24 cellular contexts compared by ENCODE assay signal in the genomic region with DNA sequence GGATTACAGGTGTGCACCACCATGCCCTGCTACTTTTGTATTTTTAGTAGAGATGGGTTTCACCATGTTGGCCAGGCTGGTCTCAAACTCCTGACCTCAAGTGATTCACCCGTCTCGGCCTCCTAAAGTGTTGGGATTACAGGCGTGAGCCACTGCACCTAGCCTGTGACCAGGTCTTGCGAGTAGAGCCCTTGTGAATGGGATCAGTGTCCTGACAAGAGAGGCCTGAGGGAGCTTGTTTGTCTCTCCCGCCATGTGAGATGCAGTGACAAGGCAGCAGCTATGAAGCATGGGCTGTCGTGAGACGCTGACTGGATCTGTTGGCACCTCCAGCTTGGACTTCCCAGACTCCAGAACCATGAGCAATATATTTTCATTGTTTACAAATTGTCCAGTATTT.
"Had no signal": no experiment of that assay in that cellular context is flagged by ENCODE, and none has a peak within 500 bp of the region (broad histone marks: within the 10 kb centered on the region; RNA-seq: fewer than 3 reads in every experiment).

No MANE protein-coding gene starts in this region.

- H3K27ac Mint-ChIP-seq: activated naive CD8-positive, alpha-beta T cell treated with anti-CD3 and anti-CD28 coated beads, Interleukin-2, amount 50 U/mL, for 24 hours; activated T-helper 1 cell treated with anti-CD3 and anti-CD28 coated beads, Interleukin-12 subunit alpha, Interleukin-12 subunit beta, Interleukin-2, Interleukin-4 antibody, amounts not matched to agents 30 ng/mL and 10 ng/mL and 1 ng/mL, durations not matched to agents 14 hours and 24 hours and 36 hours; immature natural killer cell; naive thymus-derived CD8-positive, alpha-beta T cell; progenitor cell of endocrine pancreas; stimulated activated naive CD8-positive, alpha-beta T cell treated with anti-CD3 and anti-CD28 coated beads, Interleukin-15, Interleukin-2, amounts not matched to agents 100 ng/mL and 50 ng/mL, for 24 hours; T-helper 2 cell treated with Interferon-gamma antibody and Interleukin-4, amounts not matched to agents 5 μg/mL and 100 μg/mL, for 36 hours had no signal

- H3K9me3 ChIP-seq: body of pancreas, lower lobe of right lung, SK-N-SH, suprapubic skin, transverse colon, uterus had no signal

- H3K9me3 Mint-ChIP-seq: activated naive CD8-positive, alpha-beta T cell treated with anti-CD3 and anti-CD28 coated beads, Interleukin-2, amount 50 U/mL, for 24 hours; activated T-helper 1 cell treated with anti-CD3 and anti-CD28 coated beads, Interleukin-12 subunit alpha, Interleukin-12 subunit beta, Interleukin-2, Interleukin-4 antibody, amounts not matched to agents 30 ng/mL and 10 ng/mL and 1 ng/mL, durations not matched to agents 14 hours and 24 hours and 36 hours; immature natural killer cell; naive thymus-derived CD8-positive, alpha-beta T cell; stimulated activated naive CD8-positive, alpha-beta T cell treated with anti-CD3 and anti-CD28 coated beads, Interleukin-15, Interleukin-2, amounts not matched to agents 100 ng/mL and 50 ng/mL, for 24 hours; T-helper 2 cell treated with Interferon-gamma antibody and Interleukin-4, amounts not matched to agents 5 μg/mL and 100 μg/mL, for 36 hours had no signal

- H3K27ac ChIP-seq: WERI-Rb-1 had no signal

- ATAC-seq: activated naive CD8-positive, alpha-beta T cell treated with anti-CD3 and anti-CD28 coated beads, Interleukin-2, amount 50 U/mL, for 24 hours; body of pancreas; esophagus mucosa; lower lobe of right lung; naive thymus-derived CD8-positive, alpha-beta T cell had no signal

- H3K27me3 ChIP-seq: body of pancreas, suprapubic skin, transverse colon, uterus had no signal

- DNase-seq: activated CD4-positive, alpha-beta T cell treated with anti-CD3 and anti-CD28 coated beads, Interleukin-2, amount 50 U/mL, for 1 hour; activated CD4-positive, CD25-positive, alpha-beta regulatory T cell treated with anti-CD3 and anti-CD28 coated beads, Interleukin-2, amount 50 U/mL, for 72 hours; activated gamma-delta T cell; activated naive CD4-positive, alpha-beta T cell treated with anti-CD3 and anti-CD28 coated beads, Interleukin-2, amount 50 U/mL, for 16 hours; activated naive CD8-positive, alpha-beta T cell treated with anti-CD3 and anti-CD28 coated beads, Interleukin-2, amount 50 U/mL, for 24 hours; body of pancreas; central memory CD4-positive, alpha-beta T cell; effector memory CD4-positive, alpha-beta T cell; foreskin melanocyte; immature natural killer cell; kidney glomerular epithelial cell; lower lobe of right lung; SK-N-SH; stimulated activated CD4-positive, alpha-beta T cell treated with anti-CD3 and anti-CD28 coated beads, Interleukin-4, amount 100 ng/mL, for 24 hours; transverse colon; uterus had no signal

- H3K4me1 Mint-ChIP-seq: immature natural killer cell had no signal

- H3K9ac ChIP-seq: SK-N-SH had no signal

- H3K4me3 Mint-ChIP-seq: activated naive CD8-positive, alpha-beta T cell treated with anti-CD3 and anti-CD28 coated beads, Interleukin-2, amount 50 U/mL, for 24 hours; activated T-helper 1 cell treated with anti-CD3 and anti-CD28 coated beads, Interleukin-12 subunit alpha, Interleukin-12 subunit beta, Interleukin-2, Interleukin-4 antibody, amounts not matched to agents 30 ng/mL and 10 ng/mL and 1 ng/mL, durations not matched to agents 14 hours and 24 hours and 36 hours; immature natural killer cell; naive thymus-derived CD8-positive, alpha-beta T cell; stimulated activated naive CD8-positive, alpha-beta T cell treated with anti-CD3 and anti-CD28 coated beads, Interleukin-15, Interleukin-2, amounts not matched to agents 100 ng/mL and 50 ng/mL, for 24 hours; T-helper 2 cell treated with Interferon-gamma antibody and Interleukin-4, amounts not matched to agents 5 μg/mL and 100 μg/mL, for 36 hours had no signal

- H3K36me3 ChIP-seq: lower lobe of right lung, suprapubic skin, transverse colon, uterus, WERI-Rb-1 had no signal

- H3K36me3 Mint-ChIP-seq: immature natural killer cell; naive thymus-derived CD8-positive, alpha-beta T cell had no signal

- H3K4me3 ChIP-seq: body of pancreas, lower lobe of right lung, suprapubic skin, transverse colon, uterus had no signal
